In genomic region chr9:35629597-35629996, GRCh38 we compare ENCODE assay signal across 28 cellular contexts. TPM values are rescaled to one million over a fixed set of nuclear protein-coding genes. Genes with fewer than 3 reads are reported as not detected.
"Had no signal": no experiment of that assay in that cellular context is flagged by ENCODE, and none has a peak within 500 bp of the region (broad histone marks: within the 10 kb centered on the region; RNA-seq: fewer than 3 reads in every experiment).

No MANE protein-coding gene starts in this region.

- H3K36me3 ChIP-seq: brain microvascular endothelial cell, heart right ventricle, left lung, neutrophil, ovary, prostate gland, spleen, tibial artery had no signal

- H3K4me3 ChIP-seq: heart right ventricle, left lung, lung, ovary, prostate gland, spleen, tibial artery had no signal

- H3K9me3 Mint-ChIP-seq: activated naive CD4-positive, alpha-beta T cell treated with anti-CD3 and anti-CD28 coated beads for 36 hours; dendritic cell treated with granulocyte-macrophage colony-stimulating factor and Interleukin-4, amounts not matched to agents 40 ng/mL and 50 ng/mL, for 4 days; mesothelial cell of epicardium; naive thymus-derived CD8-positive, alpha-beta T cell; stimulated activated naive CD8-positive, alpha-beta T cell treated with anti-CD3 and anti-CD28 coated beads, Interleukin-15, Interleukin-2, amounts not matched to agents 100 ng/mL and 50 ng/mL, for 24 hours had no signal

- H3K27me3 Mint-ChIP-seq: activated CD8-positive, alpha-beta memory T cell treated with anti-CD3 and anti-CD28 coated beads, Interleukin-2, amount 10 ng/mL, durations not matched to agents 7 days and 5 days; dendritic cell treated with granulocyte-macrophage colony-stimulating factor and Interleukin-4, amounts not matched to agents 40 ng/mL and 50 ng/mL, for 4 days; naive thymus-derived CD8-positive, alpha-beta T cell; stimulated activated naive CD8-positive, alpha-beta T cell treated with anti-CD3 and anti-CD28 coated beads, Interleukin-15, Interleukin-2, amounts not matched to agents 100 ng/mL and 50 ng/mL, for 24 hours had no signal

- H3K4me3 Mint-ChIP-seq: activated CD8-positive, alpha-beta memory T cell treated with anti-CD3 and anti-CD28 coated beads, Interleukin-2, amount 10 ng/mL, durations not matched to agents 7 days and 5 days; activated naive CD4-positive, alpha-beta T cell treated with anti-CD3 and anti-CD28 coated beads for 36 hours; dendritic cell treated with granulocyte-macrophage colony-stimulating factor and Interleukin-4, amounts not matched to agents 40 ng/mL and 50 ng/mL, for 4 days; mesothelial cell of epicardium; naive thymus-derived CD8-positive, alpha-beta T cell; stimulated activated naive CD8-positive, alpha-beta T cell treated with anti-CD3 and anti-CD28 coated beads, Interleukin-15, Interleukin-2, amounts not matched to agents 100 ng/mL and 50 ng/mL, for 24 hours had no signal

- H3K4me1 ChIP-seq: prostate gland, tibial artery had no signal

- H3K27ac Mint-ChIP-seq: activated CD8-positive, alpha-beta memory T cell treated with anti-CD3 and anti-CD28 coated beads, Interleukin-2, amount 10 ng/mL, durations not matched to agents 7 days and 5 days; activated naive CD4-positive, alpha-beta T cell treated with anti-CD3 and anti-CD28 coated beads for 36 hours; dendritic cell treated with granulocyte-macrophage colony-stimulating factor and Interleukin-4, amounts not matched to agents 40 ng/mL and 50 ng/mL, for 4 days; mesothelial cell of epicardium; naive thymus-derived CD8-positive, alpha-beta T cell; stimulated activated naive CD8-positive, alpha-beta T cell treated with anti-CD3 and anti-CD28 coated beads, Interleukin-15, Interleukin-2, amounts not matched to agents 100 ng/mL and 50 ng/mL, for 24 hours had no signal

- H3K27me3 ChIP-seq: brain microvascular endothelial cell, heart right ventricle, left lung, neutrophil, ovary, spleen, tibial artery had no signal

- DNase-seq: activated CD4-positive, alpha-beta T cell treated with anti-CD3 and anti-CD28 coated beads for 1 hour; activated CD4-positive, alpha-beta T cell treated with anti-CD3 and anti-CD28 coated beads, Interleukin-2, amount 50 U/mL, for 4 hours; activated CD8-positive, alpha-beta memory T cell treated with anti-CD3 and anti-CD28 coated beads, Interleukin-2, amount 10 ng/mL, durations not matched to agents 7 days and 5 days; activated naive CD4-positive, alpha-beta T cell treated with anti-CD3 and anti-CD28 coated beads for 36 hours; activated T-cell treated with anti-CD3 and anti-CD28 coated beads for 4 hours; anterior cingulate cortex; brain microvascular endothelial cell; caudate nucleus; effector CD4-positive, alpha-beta T cell; heart right ventricle; kidney; left lung; naive thymus-derived CD8-positive, alpha-beta T cell; ovary; spleen; stimulated activated CD4-positive, alpha-beta T cell treated with anti-CD3 and anti-CD28 coated beads, Interleukin-4, amount 100 ng/mL, for 24 hours; T-helper 1 cell had no signal

- FAIRE-seq: endometrium, kidney had no signal

- H3K36me3 Mint-ChIP-seq: activated CD8-positive, alpha-beta memory T cell treated with anti-CD3 and anti-CD28 coated beads, Interleukin-2, amount 10 ng/mL, durations not matched to agents 7 days and 5 days; mesothelial cell of epicardium; naive thymus-derived CD8-positive, alpha-beta T cell had no signal

- H3K9me3 ChIP-seq: heart right ventricle, left lung, neutrophil, ovary, prostate gland, spleen, tibial artery had no signal

- ATAC-seq: activated CD8-positive, alpha-beta memory T cell treated with anti-CD3 and anti-CD28 coated beads, Interleukin-2, amount 10 ng/mL, durations not matched to agents 7 days and 5 days; heart right ventricle; left lung; naive thymus-derived CD8-positive, alpha-beta T cell had no signal

- H3K27ac ChIP-seq: brain microvascular endothelial cell, heart right ventricle, left lung, neutrophil, ovary, prostate gland, spleen, tibial artery had no signal

RNA-seq across cellular contexts. Expression of gene SIT1, which starts 21.1 kb away (rescaled TPM):
- total RNA-seq: epithelial cell of proximal tubule, fibroblast of villous mesenchyme, mesothelial cell of epicardium had no signal

RNA-seq across cellular contexts. Expression of gene RMRP, which starts 28.2 kb away (rescaled TPM):
- polyA plus RNA-seq: urinary bladder had no signal
